ENCODE assay signal across 23 cellular contexts in genomic region chr1:7295946-7296345, GRCh38.
"Had no signal": no experiment of that assay in that cellular context is flagged by ENCODE, and none has a peak within 500 bp of the region (broad histone marks: within the 10 kb centered on the region; RNA-seq: fewer than 3 reads in every experiment).

No MANE protein-coding gene starts in this region.

- H3K9me3 Mint-ChIP-seq: activated CD4-positive, alpha-beta memory T cell treated with anti-CD3 and anti-CD28 coated beads for 36 hours; activated naive CD4-positive, alpha-beta T cell treated with anti-CD3 and anti-CD28 coated beads, Interleukin-2, amount 10 ng/mL, durations not matched to agents 7 days and 5 days; immature natural killer cell; natural killer cell treated with Interleukin-12 subunit alpha and Interleukin-12 subunit beta and Interleukin-15 and Interleukin-18, amount 100 ng/mL, for 72 hours had no signal

- H3K4me3 ChIP-seq: body of pancreas, left ventricle myocardium inferior, ovary, psoas muscle, right atrium auricular region, upper lobe of left lung had no signal

- H3K9me3 ChIP-seq: body of pancreas, ovary, psoas muscle, upper lobe of left lung had no signal

- ATAC-seq: activated CD8-positive, alpha-beta memory T cell treated with anti-CD3 and anti-CD28 coated beads, Interleukin-2, amount 10 ng/mL, durations not matched to agents 7 days and 5 days; body of pancreas; esophagus mucosa; natural killer cell treated with Interleukin-12 subunit alpha and Interleukin-12 subunit beta and Interleukin-15 and Interleukin-18, amount 100 ng/mL, for 72 hours; psoas muscle; stimulated activated naive CD8-positive, alpha-beta T cell treated with anti-CD3 and anti-CD28 coated beads, Interleukin-15, Interleukin-2, amounts not matched to agents 100 U/mL and 50 U/mL, for 24 hours; T-helper 17 cell had no signal

- H3K27me3 ChIP-seq: body of pancreas, ovary, right atrium auricular region, upper lobe of left lung had no signal

- H3K27ac ChIP-seq: body of pancreas, left ventricle myocardium inferior, ovary, psoas muscle, right atrium auricular region, upper lobe of left lung had no signal

- H3K36me3 Mint-ChIP-seq: activated CD4-positive, alpha-beta memory T cell treated with anti-CD3 and anti-CD28 coated beads for 36 hours; activated CD8-positive, alpha-beta memory T cell treated with anti-CD3 and anti-CD28 coated beads, Interleukin-2, amount 10 ng/mL, durations not matched to agents 7 days and 5 days; activated naive CD4-positive, alpha-beta T cell treated with anti-CD3 and anti-CD28 coated beads, Interleukin-2, amount 10 ng/mL, durations not matched to agents 7 days and 5 days; immature natural killer cell; natural killer cell treated with Interleukin-12 subunit alpha and Interleukin-12 subunit beta and Interleukin-15 and Interleukin-18, amount 100 ng/mL, for 72 hours had no signal

- DNase-seq: activated CD4-positive, alpha-beta memory T cell treated with anti-CD3 and anti-CD28 coated beads for 36 hours; activated CD4-positive, alpha-beta T cell treated with anti-CD3 and anti-CD28 coated beads for 48 hours; activated CD8-positive, alpha-beta memory T cell treated with anti-CD3 and anti-CD28 coated beads, Interleukin-2, amount 10 ng/mL, durations not matched to agents 7 days and 5 days; activated effector memory CD4-positive, alpha-beta T cell treated with anti-CD3 and anti-CD28 coated beads, Interleukin-2, amount 50 U/mL, for 16 hours; activated naive CD4-positive, alpha-beta T cell treated with anti-CD3 and anti-CD28 coated beads, Interleukin-2, amount 10 ng/mL, durations not matched to agents 7 days and 5 days; activated T-cell treated with anti-CD3 and anti-CD28 coated beads for 4 hours; body of pancreas; caudate nucleus; dermis blood vessel endothelial cell; effector memory CD4-positive, alpha-beta T cell; immature natural killer cell; left ventricle myocardium inferior; ovary; psoas muscle; stimulated activated CD4-positive, alpha-beta T cell treated with anti-CD3 and anti-CD28 coated beads, Interleukin-12 subunit alpha, Interleukin-12 subunit beta, amount 100 ng/mL, for 4 hours; stimulated activated CD4-positive, alpha-beta T cell treated with anti-CD3 and anti-CD28 coated beads, Interleukin-4, amount 100 ng/mL, for 4 hours; stimulated activated naive CD8-positive, alpha-beta T cell treated with anti-CD3 and anti-CD28 coated beads, Interleukin-15, Interleukin-2, amounts not matched to agents 100 U/mL and 50 U/mL, for 24 hours; SW 1271; T-helper 17 cell; upper lobe of left lung had no signal

- H3K4me3 Mint-ChIP-seq: activated CD4-positive, alpha-beta memory T cell treated with anti-CD3 and anti-CD28 coated beads for 36 hours; activated CD8-positive, alpha-beta memory T cell treated with anti-CD3 and anti-CD28 coated beads, Interleukin-2, amount 10 ng/mL, durations not matched to agents 7 days and 5 days; activated naive CD4-positive, alpha-beta T cell treated with anti-CD3 and anti-CD28 coated beads, Interleukin-2, amount 10 ng/mL, durations not matched to agents 7 days and 5 days; immature natural killer cell; natural killer cell treated with Interleukin-12 subunit alpha and Interleukin-12 subunit beta and Interleukin-15 and Interleukin-18, amount 100 ng/mL, for 72 hours; T-helper 17 cell had no signal

- H3K27ac Mint-ChIP-seq: activated CD4-positive, alpha-beta memory T cell treated with anti-CD3 and anti-CD28 coated beads for 36 hours; activated CD8-positive, alpha-beta memory T cell treated with anti-CD3 and anti-CD28 coated beads, Interleukin-2, amount 10 ng/mL, durations not matched to agents 7 days and 5 days; activated naive CD4-positive, alpha-beta T cell treated with anti-CD3 and anti-CD28 coated beads, Interleukin-2, amount 10 ng/mL, durations not matched to agents 7 days and 5 days; immature natural killer cell; natural killer cell treated with Interleukin-12 subunit alpha and Interleukin-12 subunit beta and Interleukin-15 and Interleukin-18, amount 100 ng/mL, for 72 hours; T-helper 17 cell had no signal

- H3K4me1 Mint-ChIP-seq: activated CD8-positive, alpha-beta memory T cell treated with anti-CD3 and anti-CD28 coated beads, Interleukin-2, amount 10 ng/mL, durations not matched to agents 7 days and 5 days; activated naive CD4-positive, alpha-beta T cell treated with anti-CD3 and anti-CD28 coated beads, Interleukin-2, amount 10 ng/mL, durations not matched to agents 7 days and 5 days; immature natural killer cell; T-helper 17 cell had no signal

- H3K36me3 ChIP-seq: left ventricle myocardium inferior, ovary, right atrium auricular region, upper lobe of left lung had no signal

- H3K4me1 ChIP-seq: body of pancreas, upper lobe of left lung had no signal
